ENCODE assay signal across 9 cellular contexts in the genomic region with DNA sequence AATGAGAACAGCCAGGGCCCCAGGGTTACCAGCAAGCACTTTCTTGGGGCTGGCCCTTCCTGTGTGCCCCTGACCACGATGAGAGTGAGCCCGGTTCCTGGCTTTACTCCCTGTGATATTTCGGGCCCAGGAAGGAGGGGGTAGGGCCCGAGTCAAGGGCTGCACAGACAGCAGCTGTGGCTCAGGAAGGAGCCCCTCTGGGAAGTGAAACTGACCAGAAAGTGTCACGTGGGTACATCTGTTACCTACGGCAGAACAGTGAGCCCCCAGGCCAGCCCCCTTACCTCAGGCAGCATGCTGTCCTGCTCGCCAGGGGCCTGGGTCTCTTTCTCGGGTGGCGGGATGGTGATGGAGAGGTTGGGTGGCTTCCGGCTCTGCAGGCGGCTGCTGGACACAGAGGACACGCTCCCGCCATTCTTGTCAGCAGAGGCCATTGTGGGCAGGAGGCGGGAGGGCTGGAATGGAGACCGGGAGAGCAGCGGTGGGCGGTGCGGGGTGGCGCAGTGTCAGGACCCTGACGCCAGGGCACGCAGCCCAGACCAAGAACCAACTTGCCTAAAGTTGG. TPM values are rescaled to one million over a fixed set of nuclear protein-coding genes. Genes with fewer than 3 reads are reported as not detected.
DNase-seq lines count a peak whose midpoint lies in the region; ATAC-seq and TF ChIP-seq lines count a peak whose summit lies in the region.
"Had no signal": no experiment of that assay in that cellular context is flagged by ENCODE, and none has a peak within 500 bp of the region (broad histone marks: within the 10 kb centered on the region; RNA-seq: fewer than 3 reads in every experiment).

No MANE protein-coding gene starts in this region.

- H3K27ac ChIP-seq in dorsolateral prefrontal cortex, result peak overlapping the region in 53 of 59 donors; percentile 12 to 87 (median 73)
- H3K27ac ChIP-seq: SJSA1 had no signal

- ATAC-seq in GM19351 (IDR thresholded peaks at IDR 0.05; ENCODE audit: unreplicated experiment) (peak; percentile 58), HG03159 (IDR thresholded peaks at IDR 0.05; ENCODE audit: unreplicated experiment) (peak; percentile 69)
- ATAC-seq in stimulated activated naive CD8-positive, alpha-beta T cell treated with anti-CD3 and anti-CD28 coated beads, Interleukin-15, Interleukin-2, amounts not matched to agents 100 U/mL and 50 U/mL, for 24 hours, result peak; percentile 16

- peak overlapping the region in 8 of 59 donors; percentile 4 to 33 (median 18) for H3K4me3 ChIP-seq in dorsolateral prefrontal cortex
- H3K4me3 ChIP-seq: SJSA1 had no signal

- TF ChIP-seq CTCF in dorsolateral prefrontal cortex (IDR thresholded peaks at IDR 0.05 in 54 of 56, conservative IDR thresholded peaks at IDR 0.05 in 2 of 56; ENCODE audit: low read depth in 1 of 56, partially characterized antibody in 56 of 56), result no peak

- intact Hi-C loops in dorsolateral prefrontal cortex (cut with DNase I), result no loop called here

- no peaks in the 10 kb centered on the region for H3K27me3 ChIP-seq in dorsolateral prefrontal cortex
- H3K27me3 ChIP-seq: SJSA1 had no signal

- DNase-seq in dorsolateral prefrontal cortex (peak in 1 of 10 donors; percentile 40), NCI-H526 (lab: John Stamatoyannopoulos, UW) (no peak), middle frontal gyrus (ENCODE audit: extremely low spot score, low spot score) (no peak), NCI-H1092 treated with DMSO at 0.1 percent for 48 hours (lab: John Stamatoyannopoulos, UW) (no peak)
- DNase-seq in stimulated activated naive CD8-positive, alpha-beta T cell treated with anti-CD3 and anti-CD28 coated beads, Interleukin-15, Interleukin-2, amounts not matched to agents 100 U/mL and 50 U/mL, for 24 hours, result no peak
- DNase-seq in activated CD8-positive, alpha-beta memory T cell treated with anti-CD3 and anti-CD28 coated beads, Interleukin-2, amount 50 U/mL, for 48 hours, result no peak

RNA-seq across cellular contexts. Expression of gene AANAT, which starts 13.8 kb away (rescaled TPM):
- 1 to 10 TPM in 8 of 120 experiments, under 1 TPM in 34, not detected in 78; 0.22 to 2.0 (median 0.62) TPM for total RNA-seq in dorsolateral prefrontal cortex
- total RNA-seq: SJSA1 had no signal

RNA-seq across cellular contexts. Expression of gene RHBDF2, which starts 20.1 kb away (rescaled TPM):
- 10 to 100 TPM in 119 of 120 experiments, 1 to 10 TPM in 1; 7.0 to 64.1 (median 28.9) TPM for total RNA-seq in dorsolateral prefrontal cortex

RNA-seq across cellular contexts. Expression of gene UBE2O, which starts 28.2 kb away (rescaled TPM):
- 100 to 1,000 TPM in 15 of 120 experiments, 10 to 100 TPM in 105; 42.7 to 122 (median 85.2) TPM for total RNA-seq in dorsolateral prefrontal cortex

RNA-seq across cellular contexts. Expression of gene CYGB, which starts 56.3 kb away (rescaled TPM):
- 10 to 100 TPM in 118 of 120 experiments, 1 to 10 TPM in 2; 7.1 to 34.6 (median 19.7) TPM for total RNA-seq in dorsolateral prefrontal cortex

RNA-seq across cellular contexts. Expression of gene PRCD, which starts 58.7 kb away (rescaled TPM):
- 10 to 100 TPM in 118 of 120 experiments, 1 to 10 TPM in 2; 9.7 to 74.7 (median 21.5) TPM for total RNA-seq in dorsolateral prefrontal cortex

Comparison
In these comparisons a context has a peak if more than half of its experiments do, and no peak if none do; other contexts are left out.
1. ATAC-seq: peak in every context shown above with its lines; median percentile 69 in HG03159; 58 in GM19351; 16 in stimulated activated naive CD8-positive, alpha-beta T cell treated with anti-CD3 and anti-CD28 coated beads, Interleukin-15, Interleukin-2, amounts not matched to agents 100 U/mL and 50 U/mL, for 24 hours.